Comparison of ENCODE assay signal across 19 cellular contexts in genomic region chr2:177204417-177204816, GRCh38.
"Had no signal": no experiment of that assay in that cellular context is flagged by ENCODE, and none has a peak within 500 bp of the region (broad histone marks: within the 10 kb centered on the region; RNA-seq: fewer than 3 reads in every experiment).

No MANE protein-coding gene starts in this region.

- H3K4me2 ChIP-seq: smooth muscle cell had no signal

- H3K27ac ChIP-seq: brain microvascular endothelial cell, foreskin keratinocyte, sigmoid colon, upper lobe of right lung, WERI-Rb-1 had no signal

- H3K4me1 ChIP-seq: foreskin keratinocyte, upper lobe of right lung had no signal

- H3K9me3 ChIP-seq: sigmoid colon, upper lobe of right lung had no signal

- DNase-seq: activated CD4-positive, alpha-beta T cell treated with anti-CD3 and anti-CD28 coated beads for 1 hour; activated CD4-positive, alpha-beta T cell treated with anti-CD3 and anti-CD28 coated beads, Interleukin-2, amount 50 U/mL, for 1 hour; activated CD8-positive, alpha-beta T cell treated with anti-CD3 and anti-CD28 coated beads, Interleukin-2, amount 10 ng/mL, durations not matched to agents 7 days and 5 days; aorta; brain microvascular endothelial cell; caudate nucleus; dermis blood vessel endothelial cell; effector memory CD4-positive, alpha-beta T cell; foreskin keratinocyte; naive B cell; retina; sigmoid colon; stimulated activated CD4-positive, alpha-beta T cell treated with anti-CD3 and anti-CD28 coated beads, Interleukin-15, amount 100 ng/mL, for 24 hours; stimulated activated naive CD4-positive, alpha-beta T cell; upper lobe of right lung; WERI-Rb-1 had no signal

- H3K4me3 ChIP-seq: sigmoid colon, smooth muscle cell, upper lobe of right lung had no signal

- H3K36me3 ChIP-seq: brain microvascular endothelial cell, sigmoid colon, upper lobe of right lung, WERI-Rb-1 had no signal

- ATAC-seq: activated CD8-positive, alpha-beta T cell treated with anti-CD3 and anti-CD28 coated beads, Interleukin-2, amount 10 ng/mL, durations not matched to agents 7 days and 5 days; activated naive CD4-positive, alpha-beta T cell treated with anti-CD3 and anti-CD28 coated beads, Interleukin-2, amount 50 U/mL, for 72 hours; activated T-helper 17 cell treated with anti-CD3 and anti-CD28 coated beads, Interleukin-2, amount 50 U/mL, for 72 hours; foreskin keratinocyte; upper lobe of right lung had no signal

- H3K27me3 ChIP-seq: brain microvascular endothelial cell, foreskin keratinocyte, sigmoid colon, upper lobe of right lung had no signal
